36 cellular contexts compared by ENCODE assay signal in the genomic region with DNA sequence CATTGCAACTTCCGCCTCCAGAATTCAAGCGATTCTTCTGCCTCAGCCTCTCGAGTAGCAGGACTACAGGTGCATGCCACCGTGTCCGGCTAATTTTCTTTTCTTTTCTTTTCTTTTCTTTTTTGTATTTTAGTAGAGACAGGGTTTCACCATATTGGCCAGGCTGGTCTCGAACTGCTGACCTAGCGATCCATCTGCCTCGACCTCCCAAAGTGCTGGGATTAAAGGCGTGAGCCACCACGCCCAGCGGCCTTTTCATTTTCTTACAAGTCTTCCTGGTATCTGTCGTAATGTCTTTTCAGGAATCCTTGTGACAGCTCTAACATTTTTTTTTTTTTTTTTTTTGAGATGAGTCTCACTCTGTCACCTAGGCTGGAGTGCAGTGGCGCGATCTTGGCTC.
"Had no signal": no experiment of that assay in that cellular context is flagged by ENCODE, and none has a peak within 500 bp of the region (broad histone marks: within the 10 kb centered on the region; RNA-seq: fewer than 3 reads in every experiment).

No MANE protein-coding gene starts in this region.

- H3K4me1 ChIP-seq: adrenal gland, body of pancreas, breast epithelium had no signal

- H3K9me3 ChIP-seq: adrenal gland, body of pancreas, breast epithelium had no signal

- DNase-seq: activated B cell treated with CpG ODN at 0.5 μM for 24 hours; activated CD4-positive, alpha-beta memory T cell treated with anti-CD3 and anti-CD28 coated beads for 36 hours; activated CD4-positive, alpha-beta T cell treated with anti-CD3 and anti-CD28 coated beads for 4 hours; activated CD4-positive, alpha-beta T cell treated with anti-CD3 and anti-CD28 coated beads, Interleukin-2, amount 10 ng/mL, durations not matched to agents 24 days and 14 days; activated CD4-positive, alpha-beta T cell treated with anti-CD3 and anti-CD28 coated beads, Interleukin-2, amount 50 U/mL, for 1 hour; activated CD4-positive, alpha-beta T cell treated with anti-CD3 and anti-CD28 coated beads, Interleukin-2, amount 50 U/mL, for 4 hours; activated CD4-positive, CD25-positive, alpha-beta regulatory T cell treated with anti-CD3 and anti-CD28 coated beads, Interleukin-2, amount 50 U/mL, for 72 hours; activated CD8-positive, alpha-beta memory T cell treated with anti-CD3 and anti-CD28 coated beads, Interleukin-2, amount 50 U/mL, for 4 hours; activated CD8-positive, alpha-beta T cell treated with anti-CD3 and anti-CD28 coated beads for 36 hours; activated effector memory CD4-positive, alpha-beta T cell treated with anti-CD3 and anti-CD28 coated beads, Interleukin-2, amount 50 U/mL, for 16 hours; activated gamma-delta T cell treated with Interleukin-2 at 50 U/mL for 16 hours; activated naive CD4-positive, alpha-beta T cell; activated naive CD4-positive, alpha-beta T cell treated with anti-CD3 and anti-CD28 coated beads for 36 hours; activated naive CD4-positive, alpha-beta T cell treated with anti-CD3 and anti-CD28 coated beads, Interleukin-2, amount 50 U/mL, for 16 hours; activated naive CD8-positive, alpha-beta T cell treated with anti-CD3 and anti-CD28 coated beads for 36 hours; activated T-cell treated with anti-CD3 and anti-CD28 coated beads for 4 hours; activated T-cell treated with anti-CD3 and anti-CD28 coated beads, Interleukin-2, amount 50 U/mL, for 1 hour; activated T-cell treated with anti-CD3 and anti-CD28 coated beads, Interleukin-2, amount 50 U/mL, for 4 hours; activated T-cell treated with anti-CD3 and anti-CD28 coated beads, Interleukin-2, amount 50 U/mL, for 72 hours; adrenal gland; amniotic stem cell; aorta; body of pancreas; brain microvascular endothelial cell; central memory CD4-positive, alpha-beta T cell; SW 1271; T-helper 1 cell; T-helper 2 cell; T-helper 9 cell had no signal

- H3K27me3 Mint-ChIP-seq: activated CD4-positive, alpha-beta memory T cell treated with anti-CD3 and anti-CD28 coated beads for 36 hours; activated CD8-positive, alpha-beta T cell treated with anti-CD3 and anti-CD28 coated beads for 36 hours; activated naive CD8-positive, alpha-beta T cell treated with anti-CD3 and anti-CD28 coated beads for 36 hours; activated T-helper 17 cell treated with anti-CD3 and anti-CD28 coated beads, Interleukin-2, amount 50 U/mL, for 72 hours had no signal

- H3K9me3 Mint-ChIP-seq: activated B cell treated with CpG ODN at 0.5 μM for 24 hours; activated CD4-positive, alpha-beta memory T cell treated with anti-CD3 and anti-CD28 coated beads for 36 hours; activated CD4-positive, alpha-beta T cell treated with anti-CD3 and anti-CD28 coated beads, Interleukin-2, amount 10 ng/mL, durations not matched to agents 24 days and 14 days; activated CD8-positive, alpha-beta T cell treated with anti-CD3 and anti-CD28 coated beads for 36 hours; activated naive CD4-positive, alpha-beta T cell treated with anti-CD3 and anti-CD28 coated beads for 36 hours; activated naive CD8-positive, alpha-beta T cell treated with anti-CD3 and anti-CD28 coated beads for 36 hours; activated T-cell treated with anti-CD3 and anti-CD28 coated beads, Interleukin-2, amount 50 U/mL, for 4 hours; activated T-cell treated with anti-CD3 and anti-CD28 coated beads, Interleukin-2, amount 50 U/mL, for 72 hours; activated T-helper 1 cell treated with anti-CD3 and anti-CD28 coated beads, Interleukin-12 subunit alpha, Interleukin-12 subunit beta, Interleukin-2, Interleukin-4 antibody, amounts not matched to agents 30 ng/mL and 10 ng/mL and 1 ng/mL, durations not matched to agents 14 hours and 24 hours and 36 hours; activated T-helper 17 cell treated with anti-CD3 and anti-CD28 coated beads, Interleukin-2, amount 50 U/mL, for 72 hours; T-helper 1 cell treated with Interleukin-12 subunit alpha and Interleukin-12 subunit beta and Interleukin-4 antibody, amounts not matched to agents 30 μg/mL and 1 μg/mL, for 36 hours; T-helper 2 cell treated with Interferon-gamma antibody and Interleukin-4, amounts not matched to agents 5 μg/mL and 100 μg/mL, for 36 hours had no signal

- H3K4me3 Mint-ChIP-seq: activated B cell treated with CpG ODN at 0.5 μM for 24 hours; activated CD4-positive, alpha-beta memory T cell treated with anti-CD3 and anti-CD28 coated beads for 36 hours; activated CD4-positive, alpha-beta T cell treated with anti-CD3 and anti-CD28 coated beads, Interleukin-2, amount 10 ng/mL, durations not matched to agents 24 days and 14 days; activated CD8-positive, alpha-beta T cell treated with anti-CD3 and anti-CD28 coated beads for 36 hours; activated naive CD4-positive, alpha-beta T cell treated with anti-CD3 and anti-CD28 coated beads for 36 hours; activated naive CD8-positive, alpha-beta T cell treated with anti-CD3 and anti-CD28 coated beads for 36 hours; activated T-cell treated with anti-CD3 and anti-CD28 coated beads, Interleukin-2, amount 50 U/mL, for 4 hours; activated T-cell treated with anti-CD3 and anti-CD28 coated beads, Interleukin-2, amount 50 U/mL, for 72 hours; activated T-helper 1 cell treated with anti-CD3 and anti-CD28 coated beads, Interleukin-12 subunit alpha, Interleukin-12 subunit beta, Interleukin-2, Interleukin-4 antibody, amounts not matched to agents 30 ng/mL and 10 ng/mL and 1 ng/mL, durations not matched to agents 14 hours and 24 hours and 36 hours; activated T-helper 17 cell treated with anti-CD3 and anti-CD28 coated beads, Interleukin-2, amount 50 U/mL, for 72 hours; T-helper 1 cell treated with Interleukin-12 subunit alpha and Interleukin-12 subunit beta and Interleukin-4 antibody, amounts not matched to agents 30 μg/mL and 1 μg/mL, for 36 hours; T-helper 2 cell treated with Interferon-gamma antibody and Interleukin-4, amounts not matched to agents 5 μg/mL and 100 μg/mL, for 36 hours had no signal

- H3K27ac Mint-ChIP-seq: activated B cell treated with CpG ODN at 0.5 μM for 24 hours; activated CD4-positive, alpha-beta memory T cell treated with anti-CD3 and anti-CD28 coated beads for 36 hours; activated CD4-positive, alpha-beta T cell treated with anti-CD3 and anti-CD28 coated beads, Interleukin-2, amount 10 ng/mL, durations not matched to agents 24 days and 14 days; activated CD8-positive, alpha-beta T cell treated with anti-CD3 and anti-CD28 coated beads for 36 hours; activated naive CD4-positive, alpha-beta T cell treated with anti-CD3 and anti-CD28 coated beads for 36 hours; activated naive CD4-positive, alpha-beta T cell treated with anti-CD3 and anti-CD28 coated beads, Interleukin-2, amount 50 U/mL, for 72 hours; activated naive CD8-positive, alpha-beta T cell treated with anti-CD3 and anti-CD28 coated beads for 36 hours; activated T-cell treated with anti-CD3 and anti-CD28 coated beads, Interleukin-2, amount 50 U/mL, for 72 hours; activated T-helper 1 cell treated with anti-CD3 and anti-CD28 coated beads, Interleukin-12 subunit alpha, Interleukin-12 subunit beta, Interleukin-2, Interleukin-4 antibody, amounts not matched to agents 30 ng/mL and 10 ng/mL and 1 ng/mL, durations not matched to agents 14 hours and 24 hours and 36 hours; activated T-helper 17 cell treated with anti-CD3 and anti-CD28 coated beads, Interleukin-2, amount 50 U/mL, for 72 hours; T-helper 1 cell treated with Interleukin-12 subunit alpha and Interleukin-12 subunit beta and Interleukin-4 antibody, amounts not matched to agents 30 μg/mL and 1 μg/mL, for 36 hours; T-helper 2 cell treated with Interferon-gamma antibody and Interleukin-4, amounts not matched to agents 5 μg/mL and 100 μg/mL, for 36 hours had no signal

- ATAC-seq: activated CD8-positive, alpha-beta T cell treated with anti-CD3 and anti-CD28 coated beads for 36 hours; activated naive CD4-positive, alpha-beta T cell treated with anti-CD3 and anti-CD28 coated beads, Interleukin-2, amount 50 U/mL, for 72 hours; activated T-cell treated with anti-CD3 and anti-CD28 coated beads, Interleukin-2, amount 50 U/mL, for 4 hours; activated T-cell treated with anti-CD3 and anti-CD28 coated beads, Interleukin-2, amount 50 U/mL, for 72 hours; activated T-helper 17 cell treated with anti-CD3 and anti-CD28 coated beads, Interleukin-2, amount 50 U/mL, for 72 hours; body of pancreas had no signal

- H3K27me3 ChIP-seq: adrenal gland, body of pancreas had no signal

- H3K36me3 Mint-ChIP-seq: activated CD4-positive, alpha-beta memory T cell treated with anti-CD3 and anti-CD28 coated beads for 36 hours; activated naive CD4-positive, alpha-beta T cell treated with anti-CD3 and anti-CD28 coated beads, Interleukin-2, amount 50 U/mL, for 72 hours; activated naive CD8-positive, alpha-beta T cell treated with anti-CD3 and anti-CD28 coated beads for 36 hours had no signal

- H3K4me3 ChIP-seq: adrenal gland, body of pancreas, breast epithelium had no signal

- H3K4me1 Mint-ChIP-seq: activated B cell treated with CpG ODN at 0.5 μM for 24 hours; activated T-helper 17 cell treated with anti-CD3 and anti-CD28 coated beads, Interleukin-2, amount 50 U/mL, for 72 hours had no signal

- H3K27ac ChIP-seq: adrenal gland, body of pancreas, brain microvascular endothelial cell, breast epithelium, VCaP had no signal

- H3K36me3 ChIP-seq: adrenal gland, brain microvascular endothelial cell, breast epithelium had no signal
